In genomic region chr17:29568331-29569244, GRCh38 we compare ENCODE assay signal across 8 cellular contexts. TPM values are rescaled to one million over a fixed set of nuclear protein-coding genes. Genes with fewer than 3 reads are reported as not detected.
DNase-seq lines count a peak whose midpoint lies in the region; ATAC-seq and TF ChIP-seq lines count a peak whose summit lies in the region.

TP53I13 (plus strand) TSS chr17:29568701; CDS start chr17:29568759, 58 bp downstream.

- H3K27ac Mint-ChIP-seq in activated naive CD4-positive, alpha-beta T cell treated with anti-CD3 and anti-CD28 coated beads, Interleukin-2, amount 50 U/mL, for 24 hours = peak within 1 kb of the TSS; percentile 95
- peak within 1 kb of the TSS; percentile 38 for H3K27ac Mint-ChIP-seq in glutamatergic neuron (ENCODE audit: unreplicated experiment)
- H3K27ac Mint-ChIP-seq in type B pancreatic cell = peak within 1 kb of the TSS; percentile 88

- ATAC-seq in GM21723 (IDR thresholded peaks at IDR 0.05; ENCODE audit: unreplicated experiment) = peak; percentile 39

- TF ChIP-seq EP300 in ovary (IDR thresholded peaks at IDR 0.05) = no peak

- no peaks in the 10 kb centered on the region for H3K36me3 Mint-ChIP-seq in activated naive CD4-positive, alpha-beta T cell treated with anti-CD3 and anti-CD28 coated beads, Interleukin-2, amount 50 U/mL, for 24 hours
- no peaks in the 10 kb centered on the region for H3K36me3 Mint-ChIP-seq in glutamatergic neuron (ENCODE audit: unreplicated experiment)
- H3K36me3 Mint-ChIP-seq in type B pancreatic cell = peaks cover 9% of the 10 kb centered on the region

- DNase-seq in DMS114 treated with DMSO at 0.1 percent for 48 hours (lab: John Stamatoyannopoulos, UW; ENCODE audit: unreplicated experiment) (peak; percentile 61), M059J (ENCODE audit: low read depth) (peak; percentile 76), SKM-1 treated with dmso at 0.1 percent for 144 hours (lab: John Stamatoyannopoulos, UW; ENCODE audit: unreplicated experiment) (peak; percentile 76), glutamatergic neuron (peak; percentile 56), ovary (peak; percentile 87 to 93 (median 88)), type B pancreatic cell (ENCODE audit: extremely low spot score, unreplicated experiment) (peak; percentile 90)

- TF ChIP-seq CTCF in glutamatergic neuron (IDR thresholded peaks at IDR 0.05; ENCODE audit: partially characterized antibody, unreplicated experiment) = no peak
- no peak for TF ChIP-seq CTCF in ovary (IDR thresholded peaks at IDR 0.05)
- TF ChIP-seq CTCF in type B pancreatic cell (conservative IDR thresholded peaks at IDR 0.05) = no peak

- no peaks in the 10 kb centered on the region for H3K9me3 Mint-ChIP-seq in activated naive CD4-positive, alpha-beta T cell treated with anti-CD3 and anti-CD28 coated beads, Interleukin-2, amount 50 U/mL, for 24 hours
- H3K9me3 Mint-ChIP-seq in glutamatergic neuron (ENCODE audit: unreplicated experiment) (no peaks in the 10 kb centered on the region), type B pancreatic cell (no peaks in the 10 kb centered on the region)

- intact Hi-C loops in ovary (cut with DNase I) = no loop called here

- 0 to 2% (median 1%) methylated on average over 49 to 85 of the region's 85 CpGs for WGBS in ovary, 3 donors

- TF ChIP-seq POLR2A in ovary (IDR thresholded peaks at IDR 0.05) = peak; percentile 37

- H3K27me3 Mint-ChIP-seq in activated naive CD4-positive, alpha-beta T cell treated with anti-CD3 and anti-CD28 coated beads, Interleukin-2, amount 50 U/mL, for 24 hours = no peaks in the 10 kb centered on the region
- H3K27me3 Mint-ChIP-seq in glutamatergic neuron (ENCODE audit: unreplicated experiment) = peaks cover 18% of the 10 kb centered on the region
- peaks cover 28% of the 10 kb centered on the region for H3K27me3 Mint-ChIP-seq in type B pancreatic cell

- H3K4me3 ChIP-seq in ovary = peak within 1 kb of the TSS; percentile 63

- H3K4me1 ChIP-seq in ovary (ENCODE audit: insufficient read depth) = peaks cover 18% of the 10 kb centered on the region

- peaks cover 29% of the 10 kb centered on the region for H3K4me1 Mint-ChIP-seq in activated naive CD4-positive, alpha-beta T cell treated with anti-CD3 and anti-CD28 coated beads, Interleukin-2, amount 50 U/mL, for 24 hours
- H3K4me1 Mint-ChIP-seq in glutamatergic neuron (ENCODE audit: low read depth, unreplicated experiment) (peaks cover 11% of the 10 kb centered on the region), type B pancreatic cell (ENCODE audit: unreplicated experiment) (peaks cover 11% of the 10 kb centered on the region)

- H3K9me3 ChIP-seq in ovary = no peaks in the 10 kb centered on the region

- no peaks in the 10 kb centered on the region for H3K36me3 ChIP-seq in ovary

- no peaks in the 10 kb centered on the region for H3K27me3 ChIP-seq in ovary

- H3K4me3 Mint-ChIP-seq in activated naive CD4-positive, alpha-beta T cell treated with anti-CD3 and anti-CD28 coated beads, Interleukin-2, amount 50 U/mL, for 24 hours = peak within 1 kb of the TSS; percentile 98
- H3K4me3 Mint-ChIP-seq in glutamatergic neuron (ENCODE audit: unreplicated experiment) (peak within 1 kb of the TSS; percentile 89), type B pancreatic cell (peak within 1 kb of the TSS; percentile 98)

- peak within 1 kb of the TSS; percentile 80 to 89 for H3K27ac ChIP-seq in ovary

RNA-seq across cellular contexts. Expression of gene TP53I13, which starts in this region (rescaled TPM):
- total RNA-seq in M059J (2014; rRNA removed; shearing (Covaris generic)) = 38.0 and 56.3 TPM in 2 replicates
- total RNA-seq in glutamatergic neuron (ENCODE audit: unreplicated experiment) (14.3 TPM), ovary (10 to 100 TPM; 30.4 to 49.5 (median 41.3) TPM), type B pancreatic cell (ENCODE audit: low replicate concordance) (38.9 and 50.3 TPM in 2 replicates)
- 10 to 100 TPM in 1 of 2 donors, 1 to 10 TPM in 1; 2.2 to 44.7 TPM for polyA plus RNA-seq in ovary

Comparison
In these comparisons a context has a peak if more than half of its experiments do, and no peak if none do; other contexts are left out.
1. Peak in every context shown above with its lines: DNase-seq, ATAC-seq, H3K4me3 ChIP-seq and H3K27ac ChIP-seq.
2. H3K27ac Mint-ChIP-seq: peak in every context shown above with its lines; median percentile 95 in activated naive CD4-positive, alpha-beta T cell treated with anti-CD3 and anti-CD28 coated beads, Interleukin-2, amount 50 U/mL, for 24 hours; 88 in type B pancreatic cell; 38 in glutamatergic neuron.